ENCODE assay signal across 8 cellular contexts in genomic region chr21:14383596-14384210, GRCh38. TPM values are rescaled to one million over a fixed set of nuclear protein-coding genes. Genes with fewer than 3 reads are reported as not detected.
DNase-seq lines count a peak whose midpoint lies in the region; ATAC-seq and TF ChIP-seq lines count a peak whose summit lies in the region.

No MANE protein-coding gene starts in this region.

- peak overlapping the region; percentile 90 for H3K27ac ChIP-seq in DND-41 (ENCODE audit: low read length)
- H3K27ac ChIP-seq in neural cell (ENCODE audit: low read length): peak overlapping the region; percentile 92

- H3K4me1 ChIP-seq in DND-41 (ENCODE audit: insufficient read depth, low read length): peaks cover 42% of the 10 kb centered on the region

- CTCF ChIA-PET in T-cell (lab: Charles Lee): interaction anchor here in 1 of 2 donors (1.0 to 2.8 kb wide), 2 partner anchors 17 to 354 kb away, joined by 3 to 7 read pairs; no protein-coding TSS in a partner anchor

- peak overlapping the region; percentile 97 to 100 for H3K27ac Mint-ChIP-seq in T-cell

- POLR2A ChIA-PET in T-cell (lab: Charles Lee): interaction anchor here (0.5 to 1.5 kb wide), 9 partner anchors 9 to 687 kb away, joined by 3 to 6 read pairs (median 4); partner anchors contain the start of gene NRIP1 (in 1 of the 2)

- peak; percentile 52 for TF ChIP-seq RAD21 in neural cell (conservative IDR thresholded peaks at IDR 0.05)

- H3K27me3 ChIP-seq in DND-41 (ENCODE audit: insufficient read depth, low read length, poor library complexity): no peaks in the 10 kb centered on the region
- H3K27me3 ChIP-seq in neural cell (ENCODE audit: insufficient read depth, low read depth, low read length): no peaks in the 10 kb centered on the region

- H3K9ac ChIP-seq in DND-41 (ENCODE audit: low read depth, low read length): peak overlapping the region; percentile 77
- H3K9ac ChIP-seq in neural cell (ENCODE audit: low read length): peak overlapping the region; percentile 85

- H3K27me3 Mint-ChIP-seq in T-cell: no peaks in the 10 kb centered on the region

- H3K9me3 Mint-ChIP-seq in T-cell: no peaks in the 10 kb centered on the region

- H3K36me3 Mint-ChIP-seq in T-cell: no peaks in the 10 kb centered on the region

- peak overlapping the region; percentile 100 for H3K4me3 Mint-ChIP-seq in T-cell

- H3K79me2 ChIP-seq in DND-41 (ENCODE audit: insufficient read depth, low read length) (peaks cover 48% of the 10 kb centered on the region), neural cell (replicated peaks; ENCODE audit: insufficient read depth, low read length) (peaks cover 39% of the 10 kb centered on the region)

- H3K4me2 ChIP-seq in DND-41 (ENCODE audit: insufficient read depth, low read length) (peak overlapping the region; percentile 73), neural cell (ENCODE audit: low read length) (peak overlapping the region; percentile 94)

- DNase-seq in DND-41: no peak
- DNase-seq in T-cell: no peak
- no peak for DNase-seq in middle frontal gyrus (ENCODE audit: extremely low spot score, low spot score)
- DNase-seq in posterior vena cava (ENCODE audit: low spot score): no peak

- H3F3A ChIP-seq in neural cell (ENCODE audit: insufficient read depth, low read length, poor library complexity, severe bottlenecking): no peaks in the 10 kb centered on the region

- H3K36me3 ChIP-seq in DND-41 (ENCODE audit: insufficient read depth, low read length) (peaks cover 21% of the 10 kb centered on the region), neural cell (ENCODE audit: insufficient read depth, low read length) (no peaks in the 10 kb centered on the region)

- ATAC-seq in DND-41 (ENCODE audit: insufficient read depth, low read depth) (peak; percentile 47), GM19395 (IDR thresholded peaks at IDR 0.05; ENCODE audit: unreplicated experiment) (peak; percentile 39), HG03342 (IDR thresholded peaks at IDR 0.05; ENCODE audit: unreplicated experiment) (peak; percentile 24), T-cell (replicated peaks in 1 of 4) (peak; percentile 8 to 21 (median 14)), esophagus mucosa (peak; percentile 7)

- no peaks in the 10 kb centered on the region for H3K9me2 ChIP-seq in neural cell (ENCODE audit: insufficient read depth, low read length)

- H2AFZ ChIP-seq in DND-41 (ENCODE audit: low read depth, low read length): peak overlapping the region; percentile 78
- peak overlapping the region; percentile 63 for H2AFZ ChIP-seq in neural cell (ENCODE audit: low read depth, low read length)

- intact Hi-C loops in posterior vena cava (cut with DNase I): no loop called here

- H4K20me1 ChIP-seq in DND-41 (ENCODE audit: insufficient read depth, low read length) (peaks cover 16% of the 10 kb centered on the region; the same call in 1 of the 2 replicates), neural cell (ENCODE audit: insufficient read depth) (peaks cover 3% of the 10 kb centered on the region)

- TF ChIP-seq CTCF in DND-41 (IDR thresholded peaks at IDR 0.05; ENCODE audit: borderline replicate concordance, extremely low read depth, low read length, poor library complexity, severe bottlenecking): peak; percentile 24
- TF ChIP-seq CTCF in neural cell (IDR thresholded peaks at IDR 0.05; ENCODE audit: poor library complexity, severe bottlenecking): no peak

- no peak for TF ChIP-seq EP300 in neural cell (conservative IDR thresholded peaks at IDR 0.05; ENCODE audit: poor library complexity, severe bottlenecking)

- peaks cover 37 to 46% (median 38%) of the 10 kb centered on the region in 3 donors for H3K4me1 Mint-ChIP-seq in T-cell

- peak overlapping the region; percentile 55 to 88 for H3K4me3 ChIP-seq in DND-41 (ENCODE audit: low read depth in 1 of 2, low read length in 2 of 2)
- peak overlapping the region; percentile 80 for H3K4me3 ChIP-seq in neural cell (ENCODE audit: low read length)

- H3K9me3 ChIP-seq in DND-41 (ENCODE audit: insufficient read depth, low read length, severe bottlenecking): no peaks in the 10 kb centered on the region
- no peaks in the 10 kb centered on the region for H3K9me3 ChIP-seq in neural cell (ENCODE audit: low read length)

TF ChIP-seq in neural cell, 6 proteins besides CTCF, POLR2A, EP300 and RAD21:
- TF ChIP-seq REST (IDR thresholded peaks at IDR 0.05; ENCODE audit: borderline replicate concordance): no peak
- TF ChIP-seq SMC3 (conservative IDR thresholded peaks at IDR 0.05; ENCODE audit: poor library complexity): peak; percentile 50
- no peak for TF ChIP-seq EZH2 (IDR thresholded peaks at IDR 0.05; ENCODE audit: borderline replicate concordance, insufficient read depth, low read length, poor library complexity, severe bottlenecking)
- peak; percentile 18 for TF ChIP-seq MXI1 (conservative IDR thresholded peaks at IDR 0.05; ENCODE audit: poor library complexity, severe bottlenecking)
- no peak for TF ChIP-seq POLR2AphosphoS5 (IDR thresholded peaks at IDR 0.05)
- no peak for TF ChIP-seq TAF1 (IDR thresholded peaks at IDR 0.05; ENCODE audit: low read depth)

RNA-seq across cellular contexts. Expression of gene HSPA13, which starts 0.8 kb away (rescaled TPM):
- total RNA-seq in T-cell: 10 to 100 TPM; 23.5 to 25.0 (median 24.4) TPM
- 10.8 TPM for total RNA-seq in esophagus mucosa
- polyA plus RNA-seq in neural cell: 137 and 165 TPM in 2 replicates
- 234 and 250 TPM in 2 replicates for polyA minus RNA-seq in neural cell
- total RNA-seq in posterior vena cava: 10 to 100 TPM; 38.4 to 43.2 TPM
